11 cellular contexts compared by ENCODE assay signal in the genomic region with DNA sequence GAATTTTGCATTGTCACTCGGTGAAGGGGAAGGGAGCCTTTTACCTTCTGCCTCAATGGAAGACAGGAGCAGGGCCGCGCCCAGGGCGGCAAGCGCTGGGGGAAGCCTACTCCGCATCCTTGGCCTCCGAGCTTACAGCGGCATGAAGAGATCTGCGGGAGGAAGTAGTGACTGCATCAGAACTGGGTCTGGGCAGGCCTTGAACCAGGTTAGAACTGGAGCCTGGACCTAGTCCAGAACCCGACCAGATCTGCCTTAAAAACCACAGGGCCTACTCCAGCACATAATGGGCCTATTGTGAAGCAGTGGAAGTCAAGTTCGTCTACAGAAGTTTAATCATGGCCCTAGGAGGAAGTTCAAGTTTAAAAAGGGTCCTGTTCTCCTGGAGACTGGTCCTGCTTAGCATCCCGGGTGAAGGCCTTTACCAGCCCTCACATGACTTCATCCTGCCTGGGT. TPM values are rescaled to one million over a fixed set of nuclear protein-coding genes. Genes with fewer than 3 reads are reported as not detected.
DNase-seq lines count a peak whose midpoint lies in the region; ATAC-seq and TF ChIP-seq lines count a peak whose summit lies in the region.
"Had no signal": no experiment of that assay in that cellular context is flagged by ENCODE, and none has a peak within 500 bp of the region (broad histone marks: within the 10 kb centered on the region; RNA-seq: fewer than 3 reads in every experiment).

No MANE protein-coding gene starts in this region.

- 69 to 77% methylated on average over 12 of the region's 12 CpGs for WGBS in body of pancreas, 2 donors

- no peak for TF ChIP-seq CTCF in cardiac fibroblast (IDR thresholded peaks at IDR 0.05; ENCODE audit: low read depth, low read length)
- no peak for TF ChIP-seq CTCF in kidney epithelial cell (IDR thresholded peaks at IDR 0.05; ENCODE audit: insufficient read depth, low read length, poor library complexity, severe bottlenecking)
- TF ChIP-seq CTCF in tibial artery (IDR thresholded peaks at IDR 0.05) = no peak
- TF ChIP-seq CTCF in body of pancreas (IDR thresholded peaks at IDR 0.05) = no peak

- H3K36me3 ChIP-seq in HUES48 (ENCODE audit: control insufficient read depth, insufficient read depth, low read length) (no peaks in the 10 kb centered on the region), kidney epithelial cell (ENCODE audit: control insufficient read depth, insufficient read depth, low read length) (no peaks in the 10 kb centered on the region), tibial artery (no peaks in the 10 kb centered on the region), body of pancreas (replicated peaks in 1 of 2; ENCODE audit: insufficient read depth in 1 of 2, low read depth in 2 of 2) (no peaks in the 10 kb centered on the region)

- TF ChIP-seq POLR2A in body of pancreas (IDR thresholded peaks at IDR 0.05) = no peak

- ATAC-seq in body of pancreas (no peak), HG03135 (IDR thresholded peaks at IDR 0.05; ENCODE audit: unreplicated experiment) (no peak)
- ATAC-seq in activated CD4-positive, CD25-positive, alpha-beta regulatory T cell treated with anti-CD3 and anti-CD28 coated beads, Interleukin-2, amount 50 U/mL, for 24 hours = no peak
- ATAC-seq: left colon; stimulated activated naive CD8-positive, alpha-beta T cell treated with anti-CD3 and anti-CD28 coated beads, Interleukin-15, Interleukin-2, amounts not matched to agents 100 U/mL and 50 U/mL, for 24 hours had no signal

- intact Hi-C loops in tibial artery (cut with DNase I; ENCODE audit: low total_unique reads) (loop anchor here (5.0 to 10.0 kb wide), 4 partner anchors 320 to 1348 kb away; no protein-coding TSS in a partner anchor), body of pancreas (cut with DNase I) (loop anchor here (10.0 kb wide), 2 partner anchors 788 to 1108 kb away; no protein-coding TSS in a partner anchor)

- H3K9ac ChIP-seq in HUES48 (ENCODE audit: low read depth, low read length) = no peak overlapping the region

- peak overlapping the region; percentile 61 for H3K4me3 ChIP-seq in HUES48 (ENCODE audit: low read depth, low read length)
- H3K4me3 ChIP-seq in cardiac fibroblast (replicated peaks in 1 of 2; ENCODE audit: low read depth in 2 of 2, low read length in 2 of 2) = peak overlapping the region; percentile 42 to 46
- H3K4me3 ChIP-seq in kidney epithelial cell (ENCODE audit: low read depth, low read length) = peak overlapping the region; percentile 41
- H3K4me3 ChIP-seq in tibial artery = peak overlapping the region; percentile 45 to 57
- no peak overlapping the region for H3K4me3 ChIP-seq in body of pancreas

- no peak overlapping the region for H3K27ac ChIP-seq in HUES48 (ENCODE audit: low read depth, low read length)
- peak overlapping the region; percentile 66 to 83 for H3K27ac ChIP-seq in tibial artery
- H3K27ac ChIP-seq in body of pancreas = no peak overlapping the region

- DNase-seq in cardiac fibroblast (ENCODE audit: low read depth in 2 of 2) (peak; percentile 33 to 39), kidney epithelial cell (ENCODE audit: low read depth) (no peak), tibial artery (no peak), body of pancreas (no peak)
- DNase-seq: cortex of kidney, NCI-H226 had no signal

- peaks cover 72% of the 10 kb centered on the region for H3K27me3 ChIP-seq in HUES48 (ENCODE audit: control insufficient read depth, insufficient read depth, low read length)
- H3K27me3 ChIP-seq in kidney epithelial cell (ENCODE audit: control insufficient read depth, insufficient read depth, low read length) = peaks cover 10% of the 10 kb centered on the region
- no peaks in the 10 kb centered on the region for H3K27me3 ChIP-seq in tibial artery
- peaks cover 0 to 30% of the 10 kb centered on the region in 2 donors for H3K27me3 ChIP-seq in body of pancreas

- H3K9me3 ChIP-seq in HUES48 (ENCODE audit: control insufficient read depth, insufficient read depth, low read length) = no peaks in the 10 kb centered on the region
- no peaks in the 10 kb centered on the region for H3K9me3 ChIP-seq in tibial artery
- H3K9me3 ChIP-seq in body of pancreas = no peaks in the 10 kb centered on the region

- peaks cover 26% of the 10 kb centered on the region for H3K4me1 ChIP-seq in HUES48 (ENCODE audit: control insufficient read depth, insufficient read depth, low read length)
- H3K4me1 ChIP-seq in tibial artery = peaks cover 0 to 65% (median 17%) of the 10 kb centered on the region in 4 donors
- peaks cover 39% of the 10 kb centered on the region for H3K4me1 ChIP-seq in body of pancreas

RNA-seq across cellular contexts. Expression of a gene that starts 3.1 kb away (rescaled TPM):
- total RNA-seq in kidney epithelial cell = 19.2 and 24.3 TPM in 2 replicates
- 10 to 100 TPM; 34.0 to 35.3 TPM for total RNA-seq in body of pancreas

RNA-seq across cellular contexts. Expression of a gene that starts 40.9 kb away (rescaled TPM):
- 171 and 181 TPM in 2 replicates for total RNA-seq in kidney epithelial cell
- 100 to 1,000 TPM in 1 of 2 donors, 10 to 100 TPM in 1; 50.1 to 139 TPM for total RNA-seq in body of pancreas

Comparison
In these comparisons a context has a peak if more than half of its experiments do, and no peak if none do; other contexts are left out.
1. H3K27ac ChIP-seq: peak in tibial artery (2 of 2); none in HUES48 (single experiment) and body of pancreas (0 of 4).
2. H3K4me3 ChIP-seq: peak in HUES48 (single experiment), cardiac fibroblast (2 of 2), kidney epithelial cell (single experiment) and tibial artery (2 of 2); none in body of pancreas (0 of 2).
3. DNase-seq: peak in cardiac fibroblast (2 of 2); none in kidney epithelial cell (single experiment), tibial artery (0 of 2) and body of pancreas (0 of 4).